Comparison of ENCODE assay signal across 8 cellular contexts in the genomic region with DNA sequence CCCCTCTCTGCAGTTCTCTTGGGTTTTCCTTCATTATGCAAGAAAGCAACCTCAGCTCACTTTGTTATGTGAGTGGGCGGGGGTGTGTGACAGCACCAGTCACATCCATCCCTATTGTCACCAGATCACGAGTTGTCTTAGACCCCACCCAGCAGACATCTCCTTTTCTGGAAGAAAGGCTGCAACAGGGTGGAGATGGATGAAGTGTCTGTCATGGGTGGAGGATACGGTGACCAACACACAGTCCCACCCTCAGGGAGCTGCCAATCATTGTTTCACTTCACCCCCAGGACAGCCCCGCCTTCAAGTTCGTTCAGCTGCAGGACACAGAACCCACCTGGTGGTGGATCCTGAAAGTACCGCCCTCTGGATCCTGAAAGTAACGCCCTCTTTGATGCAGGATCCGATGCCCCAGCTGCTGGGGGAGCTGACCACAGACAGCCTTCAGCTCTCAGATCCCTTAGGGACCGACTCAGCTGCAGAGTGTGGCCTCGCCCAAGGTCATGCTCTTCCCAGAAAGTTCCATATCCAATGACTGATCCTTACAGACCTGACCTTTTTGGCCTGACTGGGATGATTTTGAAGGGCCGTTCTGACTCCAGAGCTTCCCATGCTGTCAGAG.
DNase-seq lines count a peak whose midpoint lies in the region; ATAC-seq and TF ChIP-seq lines count a peak whose summit lies in the region.

No MANE protein-coding gene starts in this region.

- no peak overlapping the region for H3K23ac ChIP-seq in neuronal stem cell (ENCODE audit: low read depth, low read length, poor library complexity)

- no peak overlapping the region for H2BK120ac ChIP-seq in neuronal stem cell (ENCODE audit: low read depth, low read length)

- H3K79me1 ChIP-seq in neuronal stem cell (ENCODE audit: low read depth, low read length), result no peaks in the 10 kb centered on the region

- H3K36me3 ChIP-seq in BLaER1, result no peaks in the 10 kb centered on the region
- H3K36me3 ChIP-seq in neuronal stem cell (replicated peaks in 1 of 2; ENCODE audit: control insufficient read depth in 2 of 2, insufficient read depth in 2 of 2, low read length in 2 of 2), result no peaks in the 10 kb centered on the region

- H4K20me1 ChIP-seq in BLaER1, result no peaks in the 10 kb centered on the region

- H3K4ac ChIP-seq in neuronal stem cell (ENCODE audit: low read length), result no peak overlapping the region

- H2BK5ac ChIP-seq in neuronal stem cell (ENCODE audit: low read length), result no peak overlapping the region

- H3K27ac Mint-ChIP-seq in chondrocyte (ENCODE audit: unreplicated experiment), result no peak overlapping the region

- DNase-seq in NCI-H1436 (lab: John Stamatoyannopoulos, UW) (peak; percentile 86), chondrocyte (ENCODE audit: low spot score) (no peak), neuronal stem cell (ENCODE audit: low spot score) (peak; percentile 75), NCI-H2196 treated with DMSO at 0.1 percent for 48 hours (lab: John Stamatoyannopoulos, UW; ENCODE audit: unreplicated experiment) (no peak), ureter (ENCODE audit: low spot score) (no peak)

- no peak overlapping the region for H3K4me3 Mint-ChIP-seq in chondrocyte (ENCODE audit: unreplicated experiment)

- no peaks in the 10 kb centered on the region for H3K4me1 Mint-ChIP-seq in chondrocyte (ENCODE audit: low read depth)

- H3K9me3 Mint-ChIP-seq in chondrocyte (ENCODE audit: low read depth), result no peaks in the 10 kb centered on the region

- peak overlapping the region; percentile 8 for H2AK5ac ChIP-seq in neuronal stem cell (ENCODE audit: low read depth, low read length)

- no peak overlapping the region for H4K8ac ChIP-seq in neuronal stem cell (ENCODE audit: low read depth, low read length)

- no peaks in the 10 kb centered on the region for H3K36me3 Mint-ChIP-seq in chondrocyte (ENCODE audit: low read depth)

- H3K27me3 ChIP-seq in BLaER1 (no peaks in the 10 kb centered on the region), neuronal stem cell (ENCODE audit: control insufficient read depth in 3 of 3, insufficient read depth in 3 of 3, low read depth in 1 of 3, low read length in 3 of 3) (no peaks in the 10 kb centered on the region)

- H3K4me3 ChIP-seq in BLaER1, result no peak overlapping the region
- no peak overlapping the region for H3K4me3 ChIP-seq in neuronal stem cell (ENCODE audit: low read length in 2 of 2)

- H2BK12ac ChIP-seq in neuronal stem cell (ENCODE audit: low read length), result no peak overlapping the region

- H3K14ac ChIP-seq in neuronal stem cell (ENCODE audit: low read length), result no peak overlapping the region

- H2AFZ ChIP-seq in neuronal stem cell (ENCODE audit: low read length), result peak overlapping the region; percentile 2

- H3K4me1 ChIP-seq in BLaER1 (peaks cover 13% of the 10 kb centered on the region), neuronal stem cell (ENCODE audit: control insufficient read depth in 2 of 2, insufficient read depth in 1 of 2, low read depth in 1 of 2, low read length in 2 of 2) (peaks cover 0 to 7% of the 10 kb centered on the region in 2 donors)

- H3K18ac ChIP-seq in neuronal stem cell (ENCODE audit: low read length), result peak overlapping the region; percentile 76

- H3K4me2 ChIP-seq in BLaER1 (peak overlapping the region; percentile 42), neuronal stem cell (ENCODE audit: insufficient read depth, low read length, poor library complexity, severe bottlenecking) (no peak overlapping the region)

- no peak overlapping the region for H3K27ac ChIP-seq in BLaER1
- peak overlapping the region; percentile 68 for H3K27ac ChIP-seq in neuronal stem cell (replicated peaks; ENCODE audit: low read length)

- peak; percentile 54 for TF ChIP-seq CTCF in chondrocyte (IDR thresholded peaks at IDR 0.05)

- no peaks in the 10 kb centered on the region for H3K9me3 ChIP-seq in BLaER1
- no peaks in the 10 kb centered on the region for H3K9me3 ChIP-seq in neuronal stem cell (replicated peaks in 1 of 2; ENCODE audit: control insufficient read depth in 2 of 2, insufficient read depth in 1 of 2, low read depth in 1 of 2, low read length in 2 of 2)

- ATAC-seq in GM19395 (IDR thresholded peaks at IDR 0.05; ENCODE audit: unreplicated experiment) (peak; percentile 80), GM21786 (IDR thresholded peaks at IDR 0.05; ENCODE audit: unreplicated experiment) (no peak)

- H3K27me3 Mint-ChIP-seq in chondrocyte (ENCODE audit: low read depth), result no peaks in the 10 kb centered on the region

- H3K9ac ChIP-seq in BLaER1, result no peak overlapping the region
- no peak overlapping the region for H3K9ac ChIP-seq in neuronal stem cell (ENCODE audit: low read depth, low read length, poor library complexity)

- WGBS in neuronal stem cell (ENCODE audit: extremely low coverage in 2 of 2, insufficient read length in 2 of 2, insufficient replicate concordance in 1 of 2), 2 donors, result no CpG with 5 or more reads among the region's 11 CpGs

- H4K91ac ChIP-seq in neuronal stem cell (ENCODE audit: low read depth, low read length, poor library complexity), result peak overlapping the region; percentile 60

- no peak overlapping the region for H2BK15ac ChIP-seq in neuronal stem cell (ENCODE audit: low read length)

Comparison
In these comparisons a context has a peak if more than half of its experiments do, and no peak if none do; other contexts are left out.
1. DNase-seq: peak in NCI-H1436 (single experiment) and neuronal stem cell (single experiment); none in chondrocyte (single experiment), NCI-H2196 treated with DMSO at 0.1 percent for 48 hours (single experiment) and ureter (single experiment).